ENCODE assay signal across 11 cellular contexts in the genomic region with DNA sequence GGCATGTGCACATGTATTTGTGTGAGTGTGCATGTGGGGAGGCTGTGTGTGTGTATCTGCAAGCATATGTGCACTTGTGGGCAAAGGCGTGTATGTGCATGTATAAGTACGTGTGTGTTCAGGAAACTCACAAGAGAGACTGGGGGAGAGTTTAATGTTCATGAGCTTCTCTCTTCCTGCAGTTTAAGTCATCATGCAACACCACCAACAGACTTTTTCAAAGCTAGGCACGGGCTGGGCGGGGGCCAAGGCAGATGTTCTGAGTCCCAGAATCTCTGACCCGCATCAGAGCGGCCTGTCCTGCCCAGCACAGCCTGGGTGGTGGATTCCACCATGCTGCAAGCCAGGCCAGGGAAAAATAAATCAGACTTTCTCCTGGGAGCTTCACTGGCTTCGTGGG.
A peak's percentile ranks its signal among the peaks of the same experiment; 100 is the strongest.
DNase-seq lines count a peak whose midpoint lies in the region; ATAC-seq and TF ChIP-seq lines count a peak whose summit lies in the region.
"Had no signal": no experiment of that assay in that cellular context is flagged by ENCODE, and none has a peak within 500 bp of the region (broad histone marks: within the 10 kb centered on the region; RNA-seq: fewer than 3 reads in every experiment).

No MANE protein-coding gene starts in this region.

- no peak for ATAC-seq in PC-3
- no peak for ATAC-seq in effector memory CD8-positive, alpha-beta T cell (replicated peaks)
- ATAC-seq in HG03354 (IDR thresholded peaks at IDR 0.05; ENCODE audit: poor library complexity, severe bottlenecking, unreplicated experiment) = no peak
- ATAC-seq: SK-N-SH treated with all-trans-retinoic acid at 6 μM for 48 hours had no signal

- peak overlapping the region; percentile 18 for H3K9ac ChIP-seq in PC-3 (ENCODE audit: low read length)

- TF ChIP-seq CTCF in C4-2B (conservative IDR thresholded peaks at IDR 0.05) (no peak), PC-3 (conservative IDR thresholded peaks at IDR 0.05; ENCODE audit: low read depth, low read length) (no peak), nephron (IDR thresholded peaks at IDR 0.05; ENCODE audit: unreplicated experiment in 3 of 3) (no peak), MCF 10A (IDR thresholded peaks at IDR 0.05; ENCODE audit: unreplicated experiment) (no peak)

- no peaks in the 10 kb centered on the region for H3K9me3 ChIP-seq in PC-3 (ENCODE audit: low read length)
- H3K9me3 ChIP-seq: testis had no signal

- H3K4me1 ChIP-seq in PC-3 (ENCODE audit: insufficient read depth, low read length) = peaks cover 28% of the 10 kb centered on the region

- no TSS peak for BruUV-seq in PC-3 (replicated peaks; lab: Mats Ljungman, UMichigan)
- BruUV-seq in MCF 10A (replicated peaks; lab: Mats Ljungman, UMichigan) = no TSS peak

- no peaks in the 10 kb centered on the region for H3K27me3 Mint-ChIP-seq in effector memory CD8-positive, alpha-beta T cell
- H3K27me3 Mint-ChIP-seq in nephron (ENCODE audit: low read depth) (peaks cover 21% of the 10 kb centered on the region), MCF 10A (ENCODE audit: insufficient read depth, unreplicated experiment) (no peaks in the 10 kb centered on the region)

- H3K27ac ChIP-seq in C4-2B (peak overlapping the region; percentile 51), PC-3 (ENCODE audit: low read length) (peak overlapping the region; percentile 60)
- H3K27ac ChIP-seq: testis had no signal

- no peak overlapping the region for H2AFZ ChIP-seq in PC-3 (ENCODE audit: low read length)

- DNase-seq in PC-3 (no peak), SW 1271 (lab: John Stamatoyannopoulos, UW) (no peak), MCF 10A (ENCODE audit: unreplicated experiment) (no peak)
- no peak for DNase-seq in effector memory CD8-positive, alpha-beta T cell
- DNase-seq in NK-92 treated with Interleukin-12 subunit alpha and Interleukin-12 subunit beta, amount 100 ng/mL, for 24 hours (lab: John Stamatoyannopoulos, UW) = no peak
- DNase-seq: IMR-90, testis had no signal

- H4K20me1 ChIP-seq in PC-3 (ENCODE audit: low read length) = no peaks in the 10 kb centered on the region

- H3K79me2 ChIP-seq in PC-3 (ENCODE audit: low read length) = no peaks in the 10 kb centered on the region

- no peaks in the 10 kb centered on the region for H3K9me2 ChIP-seq in PC-3 (replicated peaks; ENCODE audit: low read length)

- H3K27ac Mint-ChIP-seq in effector memory CD8-positive, alpha-beta T cell = peak overlapping the region; percentile 94 to 96
- H3K27ac Mint-ChIP-seq in nephron = peak overlapping the region in 2 of 3 experiments; percentile 1 to 73
- no peak overlapping the region for H3K27ac Mint-ChIP-seq in MCF 10A (ENCODE audit: low read depth, unreplicated experiment)

- no peaks in the 10 kb centered on the region for H3K27me3 ChIP-seq in PC-3 (ENCODE audit: low read length)
- H3K27me3 ChIP-seq: testis had no signal

- H3K36me3 Mint-ChIP-seq in effector memory CD8-positive, alpha-beta T cell (ENCODE audit: insufficient read depth) = peaks cover 6% of the 10 kb centered on the region
- H3K36me3 Mint-ChIP-seq in nephron (ENCODE audit: low read depth) (no peaks in the 10 kb centered on the region), MCF 10A (ENCODE audit: insufficient read depth, unreplicated experiment) (no peaks in the 10 kb centered on the region)

- peak overlapping the region; percentile 85 to 92 for H3K4me3 Mint-ChIP-seq in effector memory CD8-positive, alpha-beta T cell
- H3K4me3 Mint-ChIP-seq in nephron (no peak overlapping the region), MCF 10A (ENCODE audit: unreplicated experiment) (no peak overlapping the region)

- H3K9me3 Mint-ChIP-seq in effector memory CD8-positive, alpha-beta T cell = no peaks in the 10 kb centered on the region
- no peaks in the 10 kb centered on the region for H3K9me3 Mint-ChIP-seq in nephron
- H3K9me3 Mint-ChIP-seq in MCF 10A (ENCODE audit: unreplicated experiment) = no peaks in the 10 kb centered on the region

- H3K4me1 Mint-ChIP-seq in effector memory CD8-positive, alpha-beta T cell (ENCODE audit: low read depth in 2 of 2) = peaks cover 50% of the 10 kb centered on the region in 2 donors
- H3K4me1 Mint-ChIP-seq in nephron (peaks cover 58% of the 10 kb centered on the region), MCF 10A (ENCODE audit: insufficient read depth, unreplicated experiment) (no peaks in the 10 kb centered on the region)

- POLR2A ChIA-PET in PC-3 (lab: Charles Lee; ENCODE audit: unreplicated experiment) = interaction anchor here (0.6 kb wide), 1 partner anchor 15 kb away, joined by 3 read pairs; no protein-coding TSS in a partner anchor
- POLR2A ChIA-PET in MCF 10A (lab: Yijun Ruan, JAX) = no interaction called here

- no peaks in the 10 kb centered on the region for H3K36me3 ChIP-seq in PC-3 (ENCODE audit: low read depth, low read length)

- CTCF ChIA-PET in PC-3 (lab: Charles Lee) = no interaction called here
- CTCF ChIA-PET in MCF 10A (lab: Yijun Ruan, JAX) = interaction anchor here (0.7 to 0.8 kb wide), 2 partner anchors 26 to 164 kb away, joined by 3 read pairs; no protein-coding TSS in a partner anchor

- no peak overlapping the region for H3K4me3 ChIP-seq in PC-3 (ENCODE audit: low read length)
- H3K4me3 ChIP-seq: testis had no signal

- H3K4me2 ChIP-seq in PC-3 (ENCODE audit: low read length) = peak overlapping the region; percentile 32; the same call in 1 of the 2 replicates

- no peaks in the 10 kb centered on the region for H3F3A ChIP-seq in PC-3 (ENCODE audit: low read length, unreplicated experiment)

- intact Hi-C loops in PC-3 (cut with micrococcal nuclease) = no loop called here
- intact Hi-C loops in MCF 10A (cut with micrococcal nuclease) = no loop called here

Comparison
In these comparisons a context has a peak if more than half of its experiments do, and no peak if none do; other contexts are left out.
1. H3K4me3 Mint-ChIP-seq: peak in effector memory CD8-positive, alpha-beta T cell (2 of 2); none in nephron (0 of 3) and MCF 10A (single experiment).